20 cellular contexts compared by ENCODE assay signal in genomic region chr14:100080206-100080605, GRCh38. TPM values are rescaled to one million over a fixed set of nuclear protein-coding genes. Genes with fewer than 3 reads are reported as not detected.
DNase-seq lines count a peak whose midpoint lies in the region; ATAC-seq lines count a peak whose summit lies in the region.
"Had no signal": no experiment of that assay in that cellular context is flagged by ENCODE, and none has a peak within 500 bp of the region (broad histone marks: within the 10 kb centered on the region; RNA-seq: fewer than 3 reads in every experiment).

No MANE protein-coding gene starts in this region.

- peak overlapping the region; percentile 89 for H3K27ac Mint-ChIP-seq in activated CD8-positive, alpha-beta memory T cell treated with anti-CD3 and anti-CD28 coated beads, Interleukin-2, amount 10 ng/mL, durations not matched to agents 7 days and 5 days
- peak overlapping the region; percentile 34 to 98 (median 94) for H3K27ac Mint-ChIP-seq in CD8-positive, alpha-beta memory T cell
- peak overlapping the region; percentile 95 for H3K27ac Mint-ChIP-seq in activated T-helper 2 cell treated with anti-CD3 and anti-CD28 coated beads, Interferon-gamma antibody, Interleukin-2, Interleukin-4, amounts not matched to agents 10 μg/mL and 5 μg/mL and 100 μg/mL, durations not matched to agents 14 hours and 24 hours and 36 hours
- H3K27ac Mint-ChIP-seq in natural killer cell treated with Interleukin-12 subunit alpha and Interleukin-12 subunit beta and Interleukin-15 and Interleukin-18, amount 100 ng/mL, for 72 hours = peak overlapping the region; percentile 93 to 99

- H3K4me1 Mint-ChIP-seq in activated CD8-positive, alpha-beta memory T cell treated with anti-CD3 and anti-CD28 coated beads, Interleukin-2, amount 10 ng/mL, durations not matched to agents 7 days and 5 days = peaks cover 96% of the 10 kb centered on the region
- H3K4me1 Mint-ChIP-seq in CD8-positive, alpha-beta memory T cell = peaks cover 96 to 100% (median 99%) of the 10 kb centered on the region in 3 donors
- H3K4me1 Mint-ChIP-seq in activated T-helper 2 cell treated with anti-CD3 and anti-CD28 coated beads, Interferon-gamma antibody, Interleukin-2, Interleukin-4, amounts not matched to agents 10 μg/mL and 5 μg/mL and 100 μg/mL, durations not matched to agents 14 hours and 24 hours and 36 hours (ENCODE audit: low read depth) = peaks cover 92% of the 10 kb centered on the region
- H3K4me1 Mint-ChIP-seq in natural killer cell treated with Interleukin-12 subunit alpha and Interleukin-12 subunit beta and Interleukin-15 and Interleukin-18, amount 100 ng/mL, for 72 hours (ENCODE audit: low read depth in 2 of 2) = peaks cover 84 to 99% of the 10 kb centered on the region in 2 donors

- H3K27me3 Mint-ChIP-seq in activated CD8-positive, alpha-beta memory T cell treated with anti-CD3 and anti-CD28 coated beads, Interleukin-2, amount 10 ng/mL, durations not matched to agents 7 days and 5 days = no peaks in the 10 kb centered on the region
- H3K27me3 Mint-ChIP-seq in CD8-positive, alpha-beta memory T cell = no peaks in the 10 kb centered on the region
- H3K27me3 Mint-ChIP-seq in activated T-helper 2 cell treated with anti-CD3 and anti-CD28 coated beads, Interferon-gamma antibody, Interleukin-2, Interleukin-4, amounts not matched to agents 10 μg/mL and 5 μg/mL and 100 μg/mL, durations not matched to agents 14 hours and 24 hours and 36 hours (ENCODE audit: low read depth) = no peaks in the 10 kb centered on the region
- no peaks in the 10 kb centered on the region for H3K27me3 Mint-ChIP-seq in natural killer cell treated with Interleukin-12 subunit alpha and Interleukin-12 subunit beta and Interleukin-15 and Interleukin-18, amount 100 ng/mL, for 72 hours

- POLR2A ChIA-PET in CD8-positive, alpha-beta memory T cell (lab: Charles Lee) = interaction anchor here (0.7 to 10.0 kb wide), 7 partner anchors 9 to 28 kb away, joined by 6 to 274 read pairs (median 8); partner anchors contain the start of gene EVL

- no peak for DNase-seq in activated CD8-positive, alpha-beta memory T cell treated with anti-CD3 and anti-CD28 coated beads, Interleukin-2, amount 10 ng/mL, durations not matched to agents 7 days and 5 days
- DNase-seq in activated CD8-positive, alpha-beta memory T cell treated with anti-CD3 and anti-CD28 coated beads for 24 hours = no peak
- DNase-seq in CD8-positive, alpha-beta memory T cell = no peak
- DNase-seq in activated T-helper 2 cell treated with anti-CD3 and anti-CD28 coated beads, Interferon-gamma antibody, Interleukin-2, Interleukin-4, amounts not matched to agents 10 μg/mL and 5 μg/mL and 100 μg/mL, durations not matched to agents 14 hours and 24 hours and 36 hours (ENCODE audit: low spot score) = no peak
- DNase-seq in natural killer cell treated with Interleukin-12 subunit alpha and Interleukin-12 subunit beta and Interleukin-15 and Interleukin-18, amount 100 ng/mL, for 72 hours (ENCODE audit: low spot score) = no peak
- no peak for DNase-seq in activated CD4-positive, CD25-positive, alpha-beta regulatory T cell treated with anti-CD3 and anti-CD28 coated beads, Interleukin-2, amount 50 U/mL, for 72 hours
- DNase-seq: activated gamma-delta T cell, body of pancreas, cortex of kidney, foreskin melanocyte, GM23248, NCI-H1436 treated with DMSO at 0.1 percent for 48 hours, NCI-H69, SHP77, upper lobe of left lung had no signal

- H3K36me3 Mint-ChIP-seq in activated CD8-positive, alpha-beta memory T cell treated with anti-CD3 and anti-CD28 coated beads, Interleukin-2, amount 10 ng/mL, durations not matched to agents 7 days and 5 days = peaks cover 83% of the 10 kb centered on the region
- H3K36me3 Mint-ChIP-seq in CD8-positive, alpha-beta memory T cell = peaks cover 12 to 78% (median 16%) of the 10 kb centered on the region in 3 donors
- H3K36me3 Mint-ChIP-seq in activated T-helper 2 cell treated with anti-CD3 and anti-CD28 coated beads, Interferon-gamma antibody, Interleukin-2, Interleukin-4, amounts not matched to agents 10 μg/mL and 5 μg/mL and 100 μg/mL, durations not matched to agents 14 hours and 24 hours and 36 hours (ENCODE audit: low read depth) = peaks cover 74% of the 10 kb centered on the region
- peaks cover 2% of the 10 kb centered on the region for H3K36me3 Mint-ChIP-seq in natural killer cell treated with Interleukin-12 subunit alpha and Interleukin-12 subunit beta and Interleukin-15 and Interleukin-18, amount 100 ng/mL, for 72 hours

- intact Hi-C loops in activated T-helper 2 cell treated with anti-CD3 and anti-CD28 coated beads, Interferon-gamma antibody, Interleukin-2, Interleukin-4, amounts not matched to agents 10 μg/mL and 5 μg/mL and 100 μg/mL, durations not matched to agents 14 hours and 24 hours and 36 hours (cut with micrococcal nuclease) = no loop called here

- no peaks in the 10 kb centered on the region for H3K9me3 Mint-ChIP-seq in activated CD8-positive, alpha-beta memory T cell treated with anti-CD3 and anti-CD28 coated beads, Interleukin-2, amount 10 ng/mL, durations not matched to agents 7 days and 5 days (ENCODE audit: low read depth)
- H3K9me3 Mint-ChIP-seq in CD8-positive, alpha-beta memory T cell = no peaks in the 10 kb centered on the region
- H3K9me3 Mint-ChIP-seq in activated T-helper 2 cell treated with anti-CD3 and anti-CD28 coated beads, Interferon-gamma antibody, Interleukin-2, Interleukin-4, amounts not matched to agents 10 μg/mL and 5 μg/mL and 100 μg/mL, durations not matched to agents 14 hours and 24 hours and 36 hours = no peaks in the 10 kb centered on the region
- no peaks in the 10 kb centered on the region for H3K9me3 Mint-ChIP-seq in natural killer cell treated with Interleukin-12 subunit alpha and Interleukin-12 subunit beta and Interleukin-15 and Interleukin-18, amount 100 ng/mL, for 72 hours
- H3K9me3 Mint-ChIP-seq: mesothelial cell of epicardium had no signal

- peak overlapping the region; percentile 35 for H3K4me3 ChIP-seq in CD8-positive, alpha-beta memory T cell (ENCODE audit: low read length)
- H3K4me3 ChIP-seq: body of pancreas, GM23248, upper lobe of left lung had no signal

- H3K36me3 ChIP-seq in CD8-positive, alpha-beta memory T cell (ENCODE audit: insufficient read depth, low read length) = peaks cover 25% of the 10 kb centered on the region

- CTCF ChIA-PET in activated CD8-positive, alpha-beta memory T cell treated with anti-CD3 and anti-CD28 coated beads, Interleukin-2, amount 10 ng/mL, durations not matched to agents 7 days and 5 days (lab: Charles Lee) = interaction anchor here (0.7 to 23.4 kb wide), 6 partner anchors 11 to 206 kb away, joined by 3 to 607 read pairs (median 6); partner anchors contain the start of gene EVL
- CTCF ChIA-PET in CD8-positive, alpha-beta memory T cell (lab: Charles Lee) = interaction anchor here (2.4 to 58.3 kb wide), 3 partner anchors 8 to 113 kb away, joined by 13 to 1568 read pairs (median 1568); partner anchors contain the start of gene EVL

- H3K4me3 Mint-ChIP-seq in activated CD8-positive, alpha-beta memory T cell treated with anti-CD3 and anti-CD28 coated beads, Interleukin-2, amount 10 ng/mL, durations not matched to agents 7 days and 5 days = peak overlapping the region; percentile 76
- peak overlapping the region; percentile 70 to 88 (median 80) for H3K4me3 Mint-ChIP-seq in CD8-positive, alpha-beta memory T cell
- peak overlapping the region; percentile 69 for H3K4me3 Mint-ChIP-seq in activated T-helper 2 cell treated with anti-CD3 and anti-CD28 coated beads, Interferon-gamma antibody, Interleukin-2, Interleukin-4, amounts not matched to agents 10 μg/mL and 5 μg/mL and 100 μg/mL, durations not matched to agents 14 hours and 24 hours and 36 hours (ENCODE audit: low read depth)
- peak overlapping the region; percentile 78 for H3K4me3 Mint-ChIP-seq in natural killer cell treated with Interleukin-12 subunit alpha and Interleukin-12 subunit beta and Interleukin-15 and Interleukin-18, amount 100 ng/mL, for 72 hours
- H3K4me3 Mint-ChIP-seq: CD14-positive monocyte, mesothelial cell of epicardium had no signal

- no peaks in the 10 kb centered on the region for H3K9me3 ChIP-seq in CD8-positive, alpha-beta memory T cell (ENCODE audit: low read length)
- H3K9me3 ChIP-seq: body of pancreas, upper lobe of left lung had no signal

- no peak for ATAC-seq in activated CD8-positive, alpha-beta memory T cell treated with anti-CD3 and anti-CD28 coated beads, Interleukin-2, amount 10 ng/mL, durations not matched to agents 7 days and 5 days
- ATAC-seq in natural killer cell treated with Interleukin-12 subunit alpha and Interleukin-12 subunit beta and Interleukin-15 and Interleukin-18, amount 100 ng/mL, for 72 hours = no peak
- ATAC-seq in GM18909 (IDR thresholded peaks at IDR 0.05; ENCODE audit: poor library complexity, unreplicated experiment) (no peak), HG02938 (IDR thresholded peaks at IDR 0.05; ENCODE audit: unreplicated experiment) (no peak)
- ATAC-seq: body of pancreas had no signal

- no peak overlapping the region for H3K27ac ChIP-seq in CD8-positive, alpha-beta memory T cell (ENCODE audit: low read depth, low read length)
- H3K27ac ChIP-seq: epithelial cell of prostate had no signal

- no peaks in the 10 kb centered on the region for H3K27me3 ChIP-seq in CD8-positive, alpha-beta memory T cell (ENCODE audit: insufficient read depth, low read length, poor library complexity, severe bottlenecking)
- H3K27me3 ChIP-seq: body of pancreas, upper lobe of left lung had no signal

- peaks cover 96% of the 10 kb centered on the region for H3K4me1 ChIP-seq in CD8-positive, alpha-beta memory T cell (ENCODE audit: insufficient read depth, low read length)

RNA-seq across cellular contexts. Expression of gene EVL, which starts 15.0 kb away (rescaled TPM):
- 100 to 1,000 TPM; 774 to 910 TPM for total RNA-seq in activated CD8-positive, alpha-beta memory T cell treated with anti-CD3 and anti-CD28 coated beads, Interleukin-2, amount 10 ng/mL, durations not matched to agents 7 days and 5 days
- 100 to 1,000 TPM; 218 to 228 TPM for total RNA-seq in CD8-positive, alpha-beta memory T cell
- 129 TPM for polyA plus RNA-seq in CD8-positive, alpha-beta memory T cell
- 255 TPM in 2 replicates for total RNA-seq in activated T-helper 2 cell treated with anti-CD3 and anti-CD28 coated beads, Interferon-gamma antibody, Interleukin-2, Interleukin-4, amounts not matched to agents 10 μg/mL and 5 μg/mL and 100 μg/mL, durations not matched to agents 14 hours and 24 hours and 36 hours
- 100 to 1,000 TPM; 109 to 232 TPM for total RNA-seq in natural killer cell treated with Interleukin-12 subunit alpha and Interleukin-12 subunit beta and Interleukin-15 and Interleukin-18, amount 100 ng/mL, for 72 hours
